1 cellular context compared by ENCODE assay signal in the genomic region with DNA sequence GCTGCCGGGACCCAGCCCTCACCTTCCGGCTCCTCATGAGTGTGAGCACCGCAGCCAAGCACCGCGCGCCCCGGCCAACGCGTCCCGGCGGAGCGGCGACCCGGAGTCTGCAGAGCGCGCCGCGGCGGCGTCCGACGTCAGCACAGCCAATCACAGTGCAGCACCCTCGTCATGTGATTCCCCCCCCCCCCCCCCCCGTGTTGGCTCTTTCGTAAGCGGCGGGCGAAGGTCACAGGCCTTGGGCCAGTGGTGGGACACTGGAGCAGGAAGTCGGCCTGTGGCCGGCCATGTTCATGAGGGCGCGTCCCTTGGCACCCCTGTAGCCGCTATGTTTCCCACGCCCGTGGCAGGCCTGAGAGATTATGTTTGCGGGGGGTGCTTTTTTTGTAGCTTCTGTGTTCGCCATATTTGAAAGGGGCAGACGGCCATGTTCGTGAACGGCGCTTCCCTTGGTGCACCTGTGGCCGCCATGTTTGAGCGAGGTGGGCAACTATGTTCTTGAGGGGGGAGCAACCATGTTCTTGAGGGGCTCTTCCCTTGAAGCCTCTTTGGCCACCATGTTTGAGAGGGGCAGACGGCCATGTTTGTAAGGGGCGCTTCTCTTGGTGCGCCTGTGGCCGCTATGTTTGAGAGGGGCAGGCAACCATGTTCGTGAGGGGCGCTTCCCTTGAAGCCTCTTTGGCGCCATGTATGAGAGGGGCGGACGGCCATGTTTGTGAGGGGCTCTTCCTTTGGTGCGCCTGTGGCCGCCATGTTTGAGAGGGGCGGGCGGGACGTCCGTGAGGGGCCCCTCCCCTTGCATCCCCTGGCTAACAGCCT.
TF ChIP-seq lines count a peak whose summit lies in the region.

A gene (minus strand): TSS at position 123 of the 819 bp plus-strand sequence. CDS start 86 bp downstream, at position 37.

TF ChIP-seq in K562, 482 proteins besides CTCF, POLR2A, EP300 and RAD21 (continued from another document and continues in another):
- TF ChIP-seq, protein P1, sequence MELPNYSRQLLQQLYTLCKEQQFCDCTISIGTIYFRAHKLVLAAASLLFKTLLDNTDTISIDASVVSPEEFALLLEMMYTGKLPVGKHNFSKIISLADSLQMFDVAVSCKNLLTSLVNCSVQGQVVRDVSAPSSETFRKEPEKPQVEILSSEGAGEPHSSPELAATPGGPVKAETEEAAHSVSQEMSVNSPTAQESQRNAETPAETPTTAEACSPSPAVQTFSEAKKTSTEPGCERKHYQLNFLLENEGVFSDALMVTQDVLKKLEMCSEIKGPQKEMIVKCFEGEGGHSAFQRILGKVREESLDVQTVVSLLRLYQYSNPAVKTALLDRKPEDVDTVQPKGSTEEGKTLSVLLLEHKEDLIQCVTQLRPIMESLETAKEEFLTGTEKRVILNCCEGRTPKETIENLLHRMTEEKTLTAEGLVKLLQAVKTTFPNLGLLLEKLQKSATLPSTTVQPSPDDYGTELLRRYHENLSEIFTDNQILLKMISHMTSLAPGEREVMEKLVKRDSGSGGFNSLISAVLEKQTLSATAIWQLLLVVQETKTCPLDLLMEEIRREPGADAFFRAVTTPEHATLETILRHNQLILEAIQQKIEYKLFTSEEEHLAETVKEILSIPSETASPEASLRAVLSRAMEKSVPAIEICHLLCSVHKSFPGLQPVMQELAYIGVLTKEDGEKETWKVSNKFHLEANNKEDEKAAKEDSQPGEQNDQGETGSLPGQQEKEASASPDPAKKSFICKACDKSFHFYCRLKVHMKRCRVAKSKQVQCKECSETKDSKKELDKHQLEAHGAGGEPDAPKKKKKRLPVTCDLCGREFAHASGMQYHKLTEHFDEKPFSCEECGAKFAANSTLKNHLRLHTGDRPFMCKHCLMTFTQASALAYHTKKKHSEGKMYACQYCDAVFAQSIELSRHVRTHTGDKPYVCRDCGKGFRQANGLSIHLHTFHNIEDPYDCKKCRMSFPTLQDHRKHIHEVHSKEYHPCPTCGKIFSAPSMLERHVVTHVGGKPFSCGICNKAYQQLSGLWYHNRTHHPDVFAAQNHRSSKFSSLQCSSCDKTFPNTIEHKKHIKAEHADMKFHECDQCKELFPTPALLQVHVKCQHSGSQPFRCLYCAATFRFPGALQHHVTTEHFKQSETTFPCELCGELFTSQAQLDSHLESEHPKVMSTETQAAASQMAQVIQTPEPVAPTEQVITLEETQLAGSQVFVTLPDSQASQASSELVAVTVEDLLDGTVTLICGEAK (IDR thresholded peaks at IDR 0.05), result peak; percentile 70
- TF ChIP-seq, protein P1 (CRISPR knock-in tag; IDR thresholded peaks at IDR 0.05), result no peak
- peak; percentile 89 for TF ChIP-seq CXXC5 (CRISPR knock-in tag; IDR thresholded peaks at IDR 0.05)
- TF ChIP-seq MAZ (CRISPR knock-in tag; conservative IDR thresholded peaks at IDR 0.05 in 1 of 2, IDR thresholded peaks at IDR 0.05 in 1 of 2), result 0 out of 4 replicates have a peak, but pooled peaks of 1 of the 2 experiments have one; percentile 23
- TF ChIP-seq LCOR (CRISPR knock-in tag; IDR thresholded peaks at IDR 0.05), result 0 out of 2 replicates have a peak, but pooled peaks have one; percentile 45
- TF ChIP-seq, protein P2, sequence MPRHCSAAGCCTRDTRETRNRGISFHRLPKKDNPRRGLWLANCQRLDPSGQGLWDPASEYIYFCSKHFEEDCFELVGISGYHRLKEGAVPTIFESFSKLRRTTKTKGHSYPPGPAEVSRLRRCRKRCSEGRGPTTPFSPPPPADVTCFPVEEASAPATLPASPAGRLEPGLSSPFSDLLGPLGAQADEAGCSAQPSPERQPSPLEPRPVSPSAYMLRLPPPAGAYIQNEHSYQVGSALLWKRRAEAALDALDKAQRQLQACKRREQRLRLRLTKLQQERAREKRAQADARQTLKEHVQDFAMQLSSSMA (CRISPR knock-in tag; IDR thresholded peaks at IDR 0.05), result peak; percentile 80; the same call in 1 of the 2 replicates
- TF ChIP-seq, protein P3, sequence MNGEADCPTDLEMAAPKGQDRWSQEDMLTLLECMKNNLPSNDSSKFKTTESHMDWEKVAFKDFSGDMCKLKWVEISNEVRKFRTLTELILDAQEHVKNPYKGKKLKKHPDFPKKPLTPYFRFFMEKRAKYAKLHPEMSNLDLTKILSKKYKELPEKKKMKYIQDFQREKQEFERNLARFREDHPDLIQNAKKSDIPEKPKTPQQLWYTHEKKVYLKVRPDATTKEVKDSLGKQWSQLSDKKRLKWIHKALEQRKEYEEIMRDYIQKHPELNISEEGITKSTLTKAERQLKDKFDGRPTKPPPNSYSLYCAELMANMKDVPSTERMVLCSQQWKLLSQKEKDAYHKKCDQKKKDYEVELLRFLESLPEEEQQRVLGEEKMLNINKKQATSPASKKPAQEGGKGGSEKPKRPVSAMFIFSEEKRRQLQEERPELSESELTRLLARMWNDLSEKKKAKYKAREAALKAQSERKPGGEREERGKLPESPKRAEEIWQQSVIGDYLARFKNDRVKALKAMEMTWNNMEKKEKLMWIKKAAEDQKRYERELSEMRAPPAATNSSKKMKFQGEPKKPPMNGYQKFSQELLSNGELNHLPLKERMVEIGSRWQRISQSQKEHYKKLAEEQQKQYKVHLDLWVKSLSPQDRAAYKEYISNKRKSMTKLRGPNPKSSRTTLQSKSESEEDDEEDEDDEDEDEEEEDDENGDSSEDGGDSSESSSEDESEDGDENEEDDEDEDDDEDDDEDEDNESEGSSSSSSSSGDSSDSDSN (IDR thresholded peaks at IDR 0.05; ENCODE audit: borderline replicate concordance in 1 of 2, low read depth in 2 of 2, low read length in 2 of 2), result peak; percentile 68 to 79; a peak in 2 of 4 replicates
- TF ChIP-seq ZNF644 (tag; IDR thresholded peaks at IDR 0.05; ENCODE audit: low read depth), result peak; percentile 99
- TF ChIP-seq, protein P4, sequence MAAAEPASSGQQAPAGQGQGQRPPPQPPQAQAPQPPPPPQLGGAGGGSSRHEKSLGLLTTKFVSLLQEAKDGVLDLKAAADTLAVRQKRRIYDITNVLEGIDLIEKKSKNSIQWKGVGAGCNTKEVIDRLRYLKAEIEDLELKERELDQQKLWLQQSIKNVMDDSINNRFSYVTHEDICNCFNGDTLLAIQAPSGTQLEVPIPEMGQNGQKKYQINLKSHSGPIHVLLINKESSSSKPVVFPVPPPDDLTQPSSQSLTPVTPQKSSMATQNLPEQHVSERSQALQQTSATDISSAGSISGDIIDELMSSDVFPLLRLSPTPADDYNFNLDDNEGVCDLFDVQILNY (CRISPR knock-in tag; IDR thresholded peaks at IDR 0.05), result no peak; the same call in 1 of the 2 replicates
- TF ChIP-seq, protein P5, sequence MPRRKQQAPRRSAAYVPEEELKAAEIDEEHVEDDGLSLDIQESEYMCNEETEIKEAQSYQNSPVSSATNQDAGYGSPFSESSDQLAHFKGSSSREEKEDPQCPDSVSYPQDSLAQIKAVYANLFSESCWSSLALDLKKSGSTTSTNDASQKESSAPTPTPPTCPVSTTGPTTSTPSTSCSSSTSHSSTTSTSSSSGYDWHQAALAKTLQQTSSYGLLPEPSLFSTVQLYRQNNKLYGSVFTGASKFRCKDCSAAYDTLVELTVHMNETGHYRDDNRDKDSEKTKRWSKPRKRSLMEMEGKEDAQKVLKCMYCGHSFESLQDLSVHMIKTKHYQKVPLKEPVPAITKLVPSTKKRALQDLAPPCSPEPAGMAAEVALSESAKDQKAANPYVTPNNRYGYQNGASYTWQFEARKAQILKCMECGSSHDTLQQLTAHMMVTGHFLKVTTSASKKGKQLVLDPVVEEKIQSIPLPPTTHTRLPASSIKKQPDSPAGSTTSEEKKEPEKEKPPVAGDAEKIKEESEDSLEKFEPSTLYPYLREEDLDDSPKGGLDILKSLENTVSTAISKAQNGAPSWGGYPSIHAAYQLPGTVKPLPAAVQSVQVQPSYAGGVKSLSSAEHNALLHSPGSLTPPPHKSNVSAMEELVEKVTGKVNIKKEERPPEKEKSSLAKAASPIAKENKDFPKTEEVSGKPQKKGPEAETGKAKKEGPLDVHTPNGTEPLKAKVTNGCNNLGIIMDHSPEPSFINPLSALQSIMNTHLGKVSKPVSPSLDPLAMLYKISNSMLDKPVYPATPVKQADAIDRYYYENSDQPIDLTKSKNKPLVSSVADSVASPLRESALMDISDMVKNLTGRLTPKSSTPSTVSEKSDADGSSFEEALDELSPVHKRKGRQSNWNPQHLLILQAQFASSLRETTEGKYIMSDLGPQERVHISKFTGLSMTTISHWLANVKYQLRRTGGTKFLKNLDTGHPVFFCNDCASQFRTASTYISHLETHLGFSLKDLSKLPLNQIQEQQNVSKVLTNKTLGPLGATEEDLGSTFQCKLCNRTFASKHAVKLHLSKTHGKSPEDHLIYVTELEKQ (CRISPR knock-in tag; IDR thresholded peaks at IDR 0.05), result no peak
- no peak for TF ChIP-seq PTRF (tag; IDR thresholded peaks at IDR 0.05)
- peak; percentile 89 for TF ChIP-seq RBFOX2 (IDR thresholded peaks at IDR 0.05; ENCODE audit: low read depth, low read length)
- TF ChIP-seq ZC3H11A (IDR thresholded peaks at IDR 0.05; ENCODE audit: low read depth, low read length), result 0 out of 2 replicates have a peak, but pooled peaks have one; percentile 12
- TF ChIP-seq, protein P6, sequence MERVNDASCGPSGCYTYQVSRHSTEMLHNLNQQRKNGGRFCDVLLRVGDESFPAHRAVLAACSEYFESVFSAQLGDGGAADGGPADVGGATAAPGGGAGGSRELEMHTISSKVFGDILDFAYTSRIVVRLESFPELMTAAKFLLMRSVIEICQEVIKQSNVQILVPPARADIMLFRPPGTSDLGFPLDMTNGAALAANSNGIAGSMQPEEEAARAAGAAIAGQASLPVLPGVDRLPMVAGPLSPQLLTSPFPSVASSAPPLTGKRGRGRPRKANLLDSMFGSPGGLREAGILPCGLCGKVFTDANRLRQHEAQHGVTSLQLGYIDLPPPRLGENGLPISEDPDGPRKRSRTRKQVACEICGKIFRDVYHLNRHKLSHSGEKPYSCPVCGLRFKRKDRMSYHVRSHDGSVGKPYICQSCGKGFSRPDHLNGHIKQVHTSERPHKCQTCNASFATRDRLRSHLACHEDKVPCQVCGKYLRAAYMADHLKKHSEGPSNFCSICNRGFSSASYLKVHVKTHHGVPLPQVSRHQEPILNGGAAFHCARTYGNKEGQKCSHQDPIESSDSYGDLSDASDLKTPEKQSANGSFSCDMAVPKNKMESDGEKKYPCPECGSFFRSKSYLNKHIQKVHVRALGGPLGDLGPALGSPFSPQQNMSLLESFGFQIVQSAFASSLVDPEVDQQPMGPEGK (CRISPR knock-in tag; IDR thresholded peaks at IDR 0.05; ENCODE audit: borderline replicate concordance), result no peak
- TF ChIP-seq PCBP1 (IDR thresholded peaks at IDR 0.05; ENCODE audit: low read depth, low read length, poor library complexity, severe bottlenecking), result peak; percentile 99
- TF ChIP-seq SAP30 (IDR thresholded peaks at IDR 0.05; ENCODE audit: borderline replicate concordance, insufficient read depth, low read depth, low read length, poor library complexity, severe bottlenecking), result peak; percentile 99
- 0 out of 2 replicates have a peak, but pooled peaks have one; percentile 8 for TF ChIP-seq ZNF212 (CRISPR knock-in tag; IDR thresholded peaks at IDR 0.05)
- TF ChIP-seq EP400 (IDR thresholded peaks at IDR 0.05), result peak; percentile 83
- TF ChIP-seq NCOA4 (IDR thresholded peaks at IDR 0.05; ENCODE audit: partially characterized antibody), result no peak
- no peak for TF ChIP-seq ZNF707 (CRISPR knock-in tag; conservative IDR thresholded peaks at IDR 0.05)
- TF ChIP-seq, protein P7, sequence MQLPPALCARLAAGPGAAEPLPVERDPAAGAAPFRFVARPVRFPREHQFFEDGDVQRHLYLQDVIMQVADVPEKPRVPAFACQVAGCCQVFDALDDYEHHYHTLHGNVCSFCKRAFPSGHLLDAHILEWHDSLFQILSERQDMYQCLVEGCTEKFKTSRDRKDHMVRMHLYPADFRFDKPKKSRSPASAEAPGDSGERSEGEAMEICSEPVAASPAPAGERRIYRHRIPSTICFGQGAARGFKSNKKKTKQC (CRISPR knock-in tag; IDR thresholded peaks at IDR 0.05), result no peak
- no peak for TF ChIP-seq MAFG (tag; conservative IDR thresholded peaks at IDR 0.05)
- peak; percentile 18; the same call in 1 of the 2 replicates for TF ChIP-seq ZNF239 (CRISPR knock-in tag; IDR thresholded peaks at IDR 0.05)
- TF ChIP-seq ZNF23 (CRISPR knock-in tag; IDR thresholded peaks at IDR 0.05), result no peak
- TF ChIP-seq RFX5 (IDR thresholded peaks at IDR 0.05; ENCODE audit: low read depth, low read length), result peak; percentile 45; the same call in 1 of the 2 replicates
- no peak for TF ChIP-seq ZNF282 (CRISPR knock-in tag; IDR thresholded peaks at IDR 0.05)
- TF ChIP-seq PTTG1 (tag; IDR thresholded peaks at IDR 0.05; ENCODE audit: low read depth), result peak; percentile 75; the same call in 1 of the 2 replicates
- TF ChIP-seq, protein P8, sequence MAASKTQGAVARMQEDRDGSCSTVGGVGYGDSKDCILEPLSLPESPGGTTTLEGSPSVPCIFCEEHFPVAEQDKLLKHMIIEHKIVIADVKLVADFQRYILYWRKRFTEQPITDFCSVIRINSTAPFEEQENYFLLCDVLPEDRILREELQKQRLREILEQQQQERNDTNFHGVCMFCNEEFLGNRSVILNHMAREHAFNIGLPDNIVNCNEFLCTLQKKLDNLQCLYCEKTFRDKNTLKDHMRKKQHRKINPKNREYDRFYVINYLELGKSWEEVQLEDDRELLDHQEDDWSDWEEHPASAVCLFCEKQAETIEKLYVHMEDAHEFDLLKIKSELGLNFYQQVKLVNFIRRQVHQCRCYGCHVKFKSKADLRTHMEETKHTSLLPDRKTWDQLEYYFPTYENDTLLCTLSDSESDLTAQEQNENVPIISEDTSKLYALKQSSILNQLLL (CRISPR knock-in tag; IDR thresholded peaks at IDR 0.05; ENCODE audit: borderline replicate concordance), result no peak
- TF ChIP-seq ZNF197 (CRISPR knock-in tag; IDR thresholded peaks at IDR 0.05; ENCODE audit: low read depth), result peak; percentile 99
